8 cellular contexts compared by ENCODE assay signal in the genomic region with DNA sequence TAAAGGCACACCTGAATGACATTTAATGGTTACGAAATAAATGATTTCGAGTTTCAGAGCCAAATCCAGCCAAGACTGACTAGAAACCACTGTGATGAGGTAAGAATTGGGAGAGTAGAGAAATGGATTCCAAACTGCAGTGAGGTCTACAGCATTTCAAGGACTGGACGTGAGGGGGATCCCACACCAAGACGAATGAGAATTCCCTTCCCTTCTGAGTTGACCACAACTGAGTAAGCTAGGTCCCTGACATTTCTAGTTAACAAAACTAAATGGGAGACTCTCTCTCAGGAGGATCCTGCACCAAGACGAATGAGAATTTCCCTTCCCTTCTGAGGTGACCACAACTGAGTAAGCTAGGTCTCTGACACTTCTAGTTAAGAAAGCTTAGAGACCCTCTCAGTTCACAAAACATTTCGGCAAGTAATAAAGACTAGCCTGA. TPM values are rescaled to one million over a fixed set of nuclear protein-coding genes. Genes with fewer than 3 reads are reported as not detected.
DNase-seq lines count a peak whose midpoint lies in the region; ATAC-seq and TF ChIP-seq lines count a peak whose summit lies in the region.

No MANE protein-coding gene starts in this region.

- H3K9me3 ChIP-seq in BE2C (no peaks in the 10 kb centered on the region), iPS-20b (ENCODE audit: insufficient read depth, low read depth, low read length) (peaks cover 5% of the 10 kb centered on the region; the same call in 1 of the 2 replicates)

- peaks cover 22 to 30% of the 10 kb centered on the region in 2 donors for H3K36me3 Mint-ChIP-seq in activated naive CD4-positive, alpha-beta T cell treated with anti-CD3 and anti-CD28 coated beads, Interleukin-2, amount 50 U/mL, for 72 hours

- ATAC-seq in activated naive CD4-positive, alpha-beta T cell treated with anti-CD3 and anti-CD28 coated beads, Interleukin-2, amount 50 U/mL, for 72 hours = peak in 1 of 2 donors; percentile 66
- peak; percentile 53 for ATAC-seq in stimulated activated naive CD8-positive, alpha-beta T cell treated with anti-CD3 and anti-CD28 coated beads, Interleukin-15, Interleukin-2, amounts not matched to agents 100 U/mL and 50 U/mL, for 24 hours
- no peak for ATAC-seq in GM18907 (IDR thresholded peaks at IDR 0.05; ENCODE audit: unreplicated experiment)

- peaks cover 7% of the 10 kb centered on the region for H3K4me1 ChIP-seq in BE2C
- peaks cover 20% of the 10 kb centered on the region for H3K4me1 ChIP-seq in iPS-20b (ENCODE audit: insufficient read depth, low read length)

- no peaks in the 10 kb centered on the region for H3K36me3 ChIP-seq in BE2C
- H3K36me3 ChIP-seq in iPS-20b (ENCODE audit: insufficient read depth, low read depth, low read length) = peaks cover 20% of the 10 kb centered on the region

- H3K27me3 ChIP-seq in BE2C (no peaks in the 10 kb centered on the region), iPS-20b (ENCODE audit: insufficient read depth, low read length) (peaks cover 10% of the 10 kb centered on the region; the same call in 1 of the 2 replicates)

- TF ChIP-seq CTCF in BE2C (IDR thresholded peaks at IDR 0.05; ENCODE audit: low read depth, low read length) (no peak), HFF-Myc (IDR thresholded peaks at IDR 0.05; ENCODE audit: low read depth, low read length, missing control alignments) (no peak)

- H3K27ac ChIP-seq in iPS-20b (ENCODE audit: low read length) = no peak overlapping the region

- H3K27ac Mint-ChIP-seq in activated naive CD4-positive, alpha-beta T cell treated with anti-CD3 and anti-CD28 coated beads, Interleukin-2, amount 50 U/mL, for 72 hours = peak overlapping the region; percentile 99 to 100

- H3K9ac ChIP-seq in iPS-20b (ENCODE audit: low read depth, low read length) = peak overlapping the region; percentile 94; the same call in 1 of the 2 replicates

- peaks cover 0 to 11% of the 10 kb centered on the region in 2 donors for H3K9me3 Mint-ChIP-seq in activated naive CD4-positive, alpha-beta T cell treated with anti-CD3 and anti-CD28 coated beads, Interleukin-2, amount 50 U/mL, for 72 hours

- H3K4me3 ChIP-seq in BE2C (ENCODE audit: low read depth, low read length) (peak overlapping the region; percentile 90), HFF-Myc (replicated peaks; ENCODE audit: low read depth, low read length) (peak overlapping the region; percentile 93), iPS-20b (ENCODE audit: low read length) (peak overlapping the region; percentile 98)

- DNase-seq in BE2C = no peak
- no peak for DNase-seq in HFF-Myc (ENCODE audit: extremely low read depth, low read depth)
- DNase-seq in activated naive CD4-positive, alpha-beta T cell treated with anti-CD3 and anti-CD28 coated beads, Interleukin-2, amount 50 U/mL, for 72 hours (ENCODE audit: low spot score in 2 of 2) = no peak
- DNase-seq in stimulated activated naive CD8-positive, alpha-beta T cell treated with anti-CD3 and anti-CD28 coated beads, Interleukin-15, Interleukin-2, amounts not matched to agents 100 U/mL and 50 U/mL, for 24 hours = no peak
- DNase-seq in activated CD8-positive, alpha-beta memory T cell treated with anti-CD3 and anti-CD28 coated beads, Interleukin-2, amount 50 U/mL, for 4 hours = no peak
- DNase-seq in HuH-7.5 (ENCODE audit: low spot score) = no peak

RNA-seq across cellular contexts. Expression of a gene that starts 1.6 kb away (rescaled TPM):
- polyA plus RNA-seq in BE2C (2012; ENCODE audit: insufficient read depth, insufficient read length, low read depth) = not detected
- 1 to 10 TPM in 1 of 2 donors, under 1 TPM in 1; 0.96 to 3.0 TPM for total RNA-seq in activated naive CD4-positive, alpha-beta T cell treated with anti-CD3 and anti-CD28 coated beads, Interleukin-2, amount 50 U/mL, for 72 hours

RNA-seq across cellular contexts. Expression of a gene that starts 1.8 kb away (rescaled TPM):
- polyA plus RNA-seq in BE2C (2012; ENCODE audit: insufficient read depth, insufficient read length, low read depth) = 146 TPM
- total RNA-seq in activated naive CD4-positive, alpha-beta T cell treated with anti-CD3 and anti-CD28 coated beads, Interleukin-2, amount 50 U/mL, for 72 hours = 100 to 1,000 TPM; 116 to 133 TPM

RNA-seq across cellular contexts. Expression of a gene that starts 25.5 kb away (rescaled TPM):
- polyA plus RNA-seq in BE2C (2012; ENCODE audit: insufficient read depth, insufficient read length, low read depth) = 49.7 TPM
- total RNA-seq in activated naive CD4-positive, alpha-beta T cell treated with anti-CD3 and anti-CD28 coated beads, Interleukin-2, amount 50 U/mL, for 72 hours = 10 to 100 TPM; 44.6 to 62.5 TPM
